35 cellular contexts compared by ENCODE assay signal in genomic region chr11:3683039-3683438, GRCh38. TPM values are rescaled to one million over a fixed set of nuclear protein-coding genes. Genes with fewer than 3 reads are reported as not detected.
"Had no signal": no experiment of that assay in that cellular context is flagged by ENCODE, and none has a peak within 500 bp of the region (broad histone marks: within the 10 kb centered on the region; RNA-seq: fewer than 3 reads in every experiment).

No MANE protein-coding gene starts in this region.

- H3K27me3 ChIP-seq: adrenal gland, body of pancreas, cardiac muscle cell, foreskin keratinocyte, ovary, sigmoid colon, uterus had no signal

- H3K4me3 ChIP-seq: adrenal gland, body of pancreas, cardiac muscle cell, ovary, sigmoid colon, smooth muscle cell, uterus had no signal

- H3K9me3 ChIP-seq: adrenal gland, body of pancreas, ovary, sigmoid colon, uterus had no signal

- H3K9me3 Mint-ChIP-seq: activated naive CD4-positive, alpha-beta T cell treated with anti-CD3 and anti-CD28 coated beads for 36 hours; activated naive CD8-positive, alpha-beta T cell treated with anti-CD3 and anti-CD28 coated beads for 36 hours; activated T-helper 1 cell treated with anti-CD3 and anti-CD28 coated beads, Interleukin-12 subunit alpha, Interleukin-12 subunit beta, Interleukin-2, Interleukin-4 antibody, amounts not matched to agents 30 ng/mL and 10 ng/mL and 1 ng/mL, durations not matched to agents 14 hours and 24 hours and 36 hours; dendritic cell treated with granulocyte-macrophage colony-stimulating factor and Interleukin-4, amounts not matched to agents 40 ng/mL and 50 ng/mL, for 4 days; endodermal cell; stimulated activated memory B cell treated with anti-CD40 and anti-IgM and Interleukin-4, amounts not matched to agents 10 μg/mL and 1 μg/mL and 100 μg/mL, for 72 hours; stimulated activated naive CD8-positive, alpha-beta T cell treated with anti-CD3 and anti-CD28 coated beads, Interleukin-15, amount 100 ng/mL, for 72 hours; T-helper 2 cell treated with Interferon-gamma antibody and Interleukin-4, amounts not matched to agents 5 μg/mL and 100 μg/mL, for 36 hours; type B pancreatic cell had no signal

- DNase-seq: activated CD4-positive, alpha-beta T cell treated with anti-CD3 and anti-CD28 coated beads for 36 hours; activated CD4-positive, CD25-positive, alpha-beta regulatory T cell; activated effector memory CD4-positive, alpha-beta T cell treated with anti-CD3 and anti-CD28 coated beads, Interleukin-2, amount 50 U/mL, for 16 hours; activated naive CD4-positive, alpha-beta T cell treated with anti-CD3 and anti-CD28 coated beads for 36 hours; activated naive CD8-positive, alpha-beta T cell treated with anti-CD3 and anti-CD28 coated beads for 36 hours; activated T-cell treated with anti-CD3 and anti-CD28 coated beads for 4 hours; aorta; body of pancreas; endodermal cell; foreskin keratinocyte; islet precursor cell; midbrain; naive thymus-derived CD4-positive, alpha-beta T cell; ovary; sigmoid colon; stimulated activated CD4-positive, alpha-beta T cell treated with anti-CD3 and anti-CD28 coated beads, Interleukin-1b, Interleukin-23, amount 100 ng/mL, for 48 hours; stimulated activated CD4-positive, alpha-beta T cell treated with anti-CD3 and anti-CD28 coated beads, Interleukin-4, amount 100 ng/mL, for 4 hours; stimulated activated CD8-positive, alpha-beta memory T cell treated with anti-CD3 and anti-CD28 coated beads, Interleukin-4, amount 100 ng/mL, for 48 hours; stimulated activated naive CD8-positive, alpha-beta T cell treated with anti-CD3 and anti-CD28 coated beads, Interleukin-15, amount 100 ng/mL, for 72 hours; substantia nigra; uterus had no signal

- ATAC-seq: activated CD4-positive, alpha-beta T cell treated with anti-CD3 and anti-CD28 coated beads for 36 hours; body of pancreas; esophagus mucosa; foreskin keratinocyte; naive thymus-derived CD4-positive, alpha-beta T cell; stimulated activated memory B cell treated with anti-CD40 and anti-IgM and Interleukin-4, amounts not matched to agents 10 μg/mL and 1 μg/mL and 100 μg/mL, for 72 hours; stimulated activated naive CD8-positive, alpha-beta T cell treated with anti-CD3 and anti-CD28 coated beads, Interleukin-15, amount 100 ng/mL, for 72 hours had no signal

- H3K27ac ChIP-seq: adrenal gland, body of pancreas, cardiac muscle cell, foreskin keratinocyte, ovary, sigmoid colon, uterus had no signal

- H3K27me3 Mint-ChIP-seq: activated CD4-positive, alpha-beta T cell treated with anti-CD3 and anti-CD28 coated beads for 36 hours; activated naive CD8-positive, alpha-beta T cell treated with anti-CD3 and anti-CD28 coated beads for 36 hours; dendritic cell treated with granulocyte-macrophage colony-stimulating factor and Interleukin-4, amounts not matched to agents 40 ng/mL and 50 ng/mL, for 4 days; naive thymus-derived CD4-positive, alpha-beta T cell; progenitor cell of endocrine pancreas; stimulated activated memory B cell treated with anti-CD40 and anti-IgM and Interleukin-4, amounts not matched to agents 10 μg/mL and 1 μg/mL and 100 μg/mL, for 72 hours; stimulated activated naive CD8-positive, alpha-beta T cell treated with anti-CD3 and anti-CD28 coated beads, Interleukin-15, amount 100 ng/mL, for 72 hours; type B pancreatic cell had no signal

- H3K4me1 ChIP-seq: body of pancreas, foreskin keratinocyte, sigmoid colon, uterus had no signal

- H3K36me3 ChIP-seq: ovary, uterus had no signal

- H3K4me2 ChIP-seq: smooth muscle cell had no signal

- H3K4me3 Mint-ChIP-seq: activated CD4-positive, alpha-beta T cell treated with anti-CD3 and anti-CD28 coated beads for 36 hours; activated naive CD4-positive, alpha-beta T cell treated with anti-CD3 and anti-CD28 coated beads for 36 hours; activated naive CD8-positive, alpha-beta T cell treated with anti-CD3 and anti-CD28 coated beads for 36 hours; activated T-helper 1 cell treated with anti-CD3 and anti-CD28 coated beads, Interleukin-12 subunit alpha, Interleukin-12 subunit beta, Interleukin-2, Interleukin-4 antibody, amounts not matched to agents 30 ng/mL and 10 ng/mL and 1 ng/mL, durations not matched to agents 14 hours and 24 hours and 36 hours; dendritic cell treated with granulocyte-macrophage colony-stimulating factor and Interleukin-4, amounts not matched to agents 40 ng/mL and 50 ng/mL, for 4 days; endodermal cell; stimulated activated memory B cell treated with anti-CD40 and anti-IgM and Interleukin-4, amounts not matched to agents 10 μg/mL and 1 μg/mL and 100 μg/mL, for 72 hours; stimulated activated naive CD8-positive, alpha-beta T cell treated with anti-CD3 and anti-CD28 coated beads, Interleukin-15, amount 100 ng/mL, for 72 hours; type B pancreatic cell had no signal

- H3K4me1 Mint-ChIP-seq: endodermal cell; stimulated activated memory B cell treated with anti-CD40 and anti-IgM and Interleukin-4, amounts not matched to agents 10 μg/mL and 1 μg/mL and 100 μg/mL, for 72 hours had no signal

- H3K27ac Mint-ChIP-seq: activated naive CD8-positive, alpha-beta T cell treated with anti-CD3 and anti-CD28 coated beads for 36 hours; dendritic cell treated with granulocyte-macrophage colony-stimulating factor and Interleukin-4, amounts not matched to agents 40 ng/mL and 50 ng/mL, for 4 days; progenitor cell of endocrine pancreas; stimulated activated memory B cell treated with anti-CD40 and anti-IgM and Interleukin-4, amounts not matched to agents 10 μg/mL and 1 μg/mL and 100 μg/mL, for 72 hours; stimulated activated naive CD8-positive, alpha-beta T cell treated with anti-CD3 and anti-CD28 coated beads, Interleukin-15, amount 100 ng/mL, for 72 hours; T-helper 2 cell treated with Interferon-gamma antibody and Interleukin-4, amounts not matched to agents 5 μg/mL and 100 μg/mL, for 36 hours; type B pancreatic cell had no signal

RNA-seq across cellular contexts. Expression of gene CHRNA10, which starts 11.9 kb away (rescaled TPM):
- polyA plus RNA-seq: cardiac muscle cell had no signal

RNA-seq across cellular contexts. Expression of gene ART1, which starts 38.1 kb away (rescaled TPM):
- total RNA-seq: activated CD4-positive, alpha-beta T cell treated with anti-CD3 and anti-CD28 coated beads for 36 hours; activated naive CD4-positive, alpha-beta T cell treated with anti-CD3 and anti-CD28 coated beads for 36 hours; activated naive CD8-positive, alpha-beta T cell treated with anti-CD3 and anti-CD28 coated beads for 36 hours; activated T-helper 1 cell treated with anti-CD3 and anti-CD28 coated beads, Interleukin-12 subunit alpha, Interleukin-12 subunit beta, Interleukin-2, Interleukin-4 antibody, amounts not matched to agents 30 ng/mL and 10 ng/mL and 1 ng/mL, durations not matched to agents 14 hours and 24 hours and 36 hours; aorta; body of pancreas; cerebellum; endodermal cell; esophagus mucosa; foreskin keratinocyte; lower leg skin; naive thymus-derived CD4-positive, alpha-beta T cell; progenitor cell of endocrine pancreas; renal cortical epithelial cell; smooth muscle cell; uterus had no signal
- polyA plus RNA-seq: adrenal gland; aorta; cardiac muscle cell; foreskin keratinocyte; naive thymus-derived CD4-positive, alpha-beta T cell; neural cell; ovary; smooth muscle cell had no signal

RNA-seq across cellular contexts. Expression of gene ART5, which starts 41.2 kb away (rescaled TPM):
- total RNA-seq: activated naive CD4-positive, alpha-beta T cell treated with anti-CD3 and anti-CD28 coated beads for 36 hours; activated naive CD8-positive, alpha-beta T cell treated with anti-CD3 and anti-CD28 coated beads for 36 hours; activated T-helper 1 cell treated with anti-CD3 and anti-CD28 coated beads, Interleukin-12 subunit alpha, Interleukin-12 subunit beta, Interleukin-2, Interleukin-4 antibody, amounts not matched to agents 30 ng/mL and 10 ng/mL and 1 ng/mL, durations not matched to agents 14 hours and 24 hours and 36 hours; aorta; body of pancreas; cerebellum; esophagus mucosa; naive thymus-derived CD4-positive, alpha-beta T cell; renal cortical epithelial cell had no signal
- polyA plus RNA-seq: aorta; naive thymus-derived CD4-positive, alpha-beta T cell; neural cell had no signal
